ENCODE assay signal across 17 cellular contexts in genomic region chr21:28464095-28464494, GRCh38.
DNase-seq lines count a peak whose midpoint lies in the region; ATAC-seq and TF ChIP-seq lines count a peak whose summit lies in the region.
"Had no signal": no experiment of that assay in that cellular context is flagged by ENCODE, and none has a peak within 500 bp of the region (broad histone marks: within the 10 kb centered on the region; RNA-seq: fewer than 3 reads in every experiment).

No MANE protein-coding gene starts in this region.

- no peak overlapping the region for H3K56ac ChIP-seq in IMR-90 (ENCODE audit: extremely low read depth, insufficient read depth, low read length)

- no peak overlapping the region for H3K4me3 ChIP-seq in IMR-90 (ENCODE audit: insufficient read depth, low read depth, low read length)
- H3K4me3 ChIP-seq in effector memory CD4-positive, alpha-beta T cell (ENCODE audit: insufficient read depth, low read depth, low read length, poor library complexity, severe bottlenecking) = no peak overlapping the region
- H3K4me3 ChIP-seq: A549; BLaER1 treated with 17β-estradiol and CSF1 and Interleukin-3, amounts not matched to agents 10 nM and 100 nM; GM12878 had no signal

- no peaks in the 10 kb centered on the region for H3K4me1 ChIP-seq in IMR-90 (ENCODE audit: control insufficient read depth, insufficient read depth, low read length)
- H3K4me1 ChIP-seq in effector memory CD4-positive, alpha-beta T cell (ENCODE audit: control insufficient read depth, insufficient read depth, low read length, poor library complexity, severe bottlenecking) = no peaks in the 10 kb centered on the region
- H3K4me1 ChIP-seq: A549 had no signal

- no peak overlapping the region for H2BK120ac ChIP-seq in IMR-90 (ENCODE audit: low read depth, low read length)

- no peak for TF ChIP-seq POLR2A in IMR-90 (IDR thresholded peaks at IDR 0.05; ENCODE audit: low read depth, low read length)

- H2BK20ac ChIP-seq in IMR-90 (ENCODE audit: low read depth, low read length) = no peak overlapping the region

- peak overlapping the region; percentile 29; the same call in 1 of the 2 replicates for H3K18ac ChIP-seq in IMR-90 (ENCODE audit: low read depth, low read length)

- H3K27ac Mint-ChIP-seq in mesothelial cell of epicardium = peak overlapping the region; percentile 92
- H3K27ac Mint-ChIP-seq in activated naive CD4-positive, alpha-beta T cell treated with anti-CD3 and anti-CD28 coated beads for 36 hours = no peak overlapping the region
- H3K27ac Mint-ChIP-seq: B cell; CD8-positive, alpha-beta T cell; H9 had no signal

- H3K9me3 ChIP-seq in IMR-90 (ENCODE audit: control insufficient read depth, insufficient read depth, low read length) = no peaks in the 10 kb centered on the region
- no peaks in the 10 kb centered on the region for H3K9me3 ChIP-seq in effector memory CD4-positive, alpha-beta T cell (ENCODE audit: control insufficient read depth, low read length)
- H3K9me3 ChIP-seq: A549; BLaER1 treated with 17β-estradiol and CSF1 and Interleukin-3, amounts not matched to agents 10 nM and 100 nM had no signal

- no peak for TF ChIP-seq RAD21 in IMR-90 (IDR thresholded peaks at IDR 0.05; ENCODE audit: low read length)

- no peaks in the 10 kb centered on the region for H3K36me3 Mint-ChIP-seq in mesothelial cell of epicardium
- H3K36me3 Mint-ChIP-seq in activated naive CD4-positive, alpha-beta T cell treated with anti-CD3 and anti-CD28 coated beads for 36 hours (ENCODE audit: low read depth) = no peaks in the 10 kb centered on the region
- H3K36me3 Mint-ChIP-seq: CD8-positive, alpha-beta T cell had no signal

- no peaks in the 10 kb centered on the region for H3K79me1 ChIP-seq in IMR-90 (ENCODE audit: low read depth in 1 of 2, low read length in 2 of 2)

- POLR2A ChIA-PET in IMR-90 (lab: Charles Lee; ENCODE audit: unreplicated experiment) = no interaction called here

- 0 out of 3 replicates have a peak overlapping the region, but pooled peaks have one; percentile 27 for H2BK15ac ChIP-seq in IMR-90 (ENCODE audit: low read depth, low read length)

- peak; percentile 29 for ATAC-seq in IMR-90 (ENCODE audit: low read depth)
- ATAC-seq: A549; CD8-positive, alpha-beta T cell; GM12878 had no signal

- DNase-seq in AG08395 (ENCODE audit: low spot score) (peak; percentile 13), IMR-90 (no peak), dedifferentiated amniotic fluid mesenchymal stem cell (ENCODE audit: extremely low spot score) (peak; percentile 43), mesothelial cell of epicardium (ENCODE audit: low spot score in 2 of 2, unreplicated experiment in 2 of 2) (no peak), GOT3 (lab: John Stamatoyannopoulos, UW) (no peak)
- no peak for DNase-seq in effector memory CD4-positive, alpha-beta T cell
- no peak for DNase-seq in activated naive CD4-positive, alpha-beta T cell treated with anti-CD3 and anti-CD28 coated beads for 36 hours
- DNase-seq: Calu3; CD8-positive, alpha-beta T cell; DMS79 treated with DMSO at 0.1 percent for 48 hours; GF-D8; H9 had no signal

- H4K8ac ChIP-seq in IMR-90 (ENCODE audit: low read depth in 2 of 2, low read length in 2 of 2) = no peak overlapping the region

- H3K9ac ChIP-seq in IMR-90 (ENCODE audit: low read depth, low read length) = no peak overlapping the region
- H3K9ac ChIP-seq: BLaER1 treated with 17β-estradiol and CSF1 and Interleukin-3, amounts not matched to agents 10 nM and 100 nM had no signal

- no peak overlapping the region for H3K4me2 ChIP-seq in IMR-90 (ENCODE audit: low read depth, low read length)
- H3K4me2 ChIP-seq: A549; BLaER1 treated with 17β-estradiol and CSF1 and Interleukin-3, amounts not matched to agents 10 nM and 100 nM had no signal

- H4K20me1 ChIP-seq in IMR-90 (ENCODE audit: insufficient read depth, low read length) = no peaks in the 10 kb centered on the region
- H4K20me1 ChIP-seq: BLaER1 treated with 17β-estradiol and CSF1 and Interleukin-3, amounts not matched to agents 10 nM and 100 nM had no signal

- no peak overlapping the region for H3K27ac ChIP-seq in IMR-90 (ENCODE audit: insufficient read depth, low read length)
- no peak overlapping the region for H3K27ac ChIP-seq in effector memory CD4-positive, alpha-beta T cell (ENCODE audit: insufficient read depth, low read length, poor library complexity, severe bottlenecking)
- H3K27ac ChIP-seq: 22Rv1; A549; BLaER1 treated with 17β-estradiol and CSF1 and Interleukin-3, amounts not matched to agents 10 nM and 100 nM had no signal

- in situ Hi-C loops in IMR-90 (cut with MboI; ENCODE audit: low sequenced_read_pairs) = no loop called here

- no peak overlapping the region for H2AFZ ChIP-seq in IMR-90 (replicated peaks; ENCODE audit: low read length, poor library complexity)

- no TSS peak for BruUV-seq in IMR-90 (replicated peaks; lab: Mats Ljungman, UMichigan)

- no peak overlapping the region for H3K14ac ChIP-seq in IMR-90 (replicated peaks; ENCODE audit: low read depth, low read length)

- TF ChIP-seq CTCF in IMR-90 (conservative IDR thresholded peaks at IDR 0.05; ENCODE audit: low read depth, low read length) (no peak), mesothelial cell of epicardium (IDR thresholded peaks at IDR 0.05; ENCODE audit: unreplicated experiment) (no peak)

- no peak overlapping the region for H4K5ac ChIP-seq in IMR-90 (ENCODE audit: low read depth, low read length)

- no peak overlapping the region for H2AK5ac ChIP-seq in IMR-90 (ENCODE audit: low read depth, low read length)

- CTCF ChIA-PET in IMR-90 (lab: Yijun Ruan, JAX) = no interaction called here
- CTCF ChIA-PET in activated naive CD4-positive, alpha-beta T cell treated with anti-CD3 and anti-CD28 coated beads for 36 hours (lab: Charles Lee) = no interaction called here

- H3K4ac ChIP-seq in IMR-90 (ENCODE audit: low read depth, low read length) = no peak overlapping the region

- H4K91ac ChIP-seq in IMR-90 (ENCODE audit: insufficient read depth, low read depth, low read length) = no peak overlapping the region

- H3K9me1 ChIP-seq in IMR-90 (ENCODE audit: insufficient read depth, low read length) = no peaks in the 10 kb centered on the region; the same call in 1 of the 2 replicates

- peaks cover 30% of the 10 kb centered on the region for H3K9me3 Mint-ChIP-seq in mesothelial cell of epicardium
- H3K9me3 Mint-ChIP-seq in activated naive CD4-positive, alpha-beta T cell treated with anti-CD3 and anti-CD28 coated beads for 36 hours = no peaks in the 10 kb centered on the region
- H3K9me3 Mint-ChIP-seq: CD8-positive, alpha-beta T cell had no signal

- H3K23ac ChIP-seq in IMR-90 (ENCODE audit: low read depth, low read length) = no peak overlapping the region

- H3K4me3 Mint-ChIP-seq in mesothelial cell of epicardium = no peak overlapping the region
- H3K4me3 Mint-ChIP-seq in activated naive CD4-positive, alpha-beta T cell treated with anti-CD3 and anti-CD28 coated beads for 36 hours = no peak overlapping the region
- H3K4me3 Mint-ChIP-seq: B cell; CD8-positive, alpha-beta T cell; H9 had no signal

- no peaks in the 10 kb centered on the region for H3K36me3 ChIP-seq in IMR-90 (ENCODE audit: control insufficient read depth, insufficient read depth, low read length)
- no peaks in the 10 kb centered on the region for H3K36me3 ChIP-seq in effector memory CD4-positive, alpha-beta T cell (ENCODE audit: control insufficient read depth, insufficient read depth, low read length)
- H3K36me3 ChIP-seq: BLaER1 treated with 17β-estradiol and CSF1 and Interleukin-3, amounts not matched to agents 10 nM and 100 nM had no signal

- no peaks in the 10 kb centered on the region for H3K27me3 ChIP-seq in IMR-90 (ENCODE audit: control insufficient read depth, insufficient read depth, low read length)
- no peaks in the 10 kb centered on the region for H3K27me3 ChIP-seq in effector memory CD4-positive, alpha-beta T cell (replicated peaks; ENCODE audit: control insufficient read depth, insufficient read depth, low read length, poor library complexity, severe bottlenecking)
- H3K27me3 ChIP-seq: BLaER1 treated with 17β-estradiol and CSF1 and Interleukin-3, amounts not matched to agents 10 nM and 100 nM had no signal

- H2BK5ac ChIP-seq in IMR-90 (ENCODE audit: low read depth, low read length, poor library complexity, severe bottlenecking) = no peak overlapping the region

- dilution Hi-C loops in IMR-90 (cut with HindIII; ENCODE audit: low sequenced_read_pairs, unreplicated experiment) = no loop called here

- peaks cover 9% of the 10 kb centered on the region for H3K4me1 Mint-ChIP-seq in mesothelial cell of epicardium
- no peaks in the 10 kb centered on the region for H3K4me1 Mint-ChIP-seq in activated naive CD4-positive, alpha-beta T cell treated with anti-CD3 and anti-CD28 coated beads for 36 hours (ENCODE audit: low read depth)
- H3K4me1 Mint-ChIP-seq: B cell, H9 had no signal

- H3K27me3 Mint-ChIP-seq in mesothelial cell of epicardium (ENCODE audit: low read depth) = no peaks in the 10 kb centered on the region
- H3K27me3 Mint-ChIP-seq in activated naive CD4-positive, alpha-beta T cell treated with anti-CD3 and anti-CD28 coated beads for 36 hours (ENCODE audit: low read depth) = peaks cover 9% of the 10 kb centered on the region

- intact Hi-C loops in IMR-90 (cut with micrococcal nuclease) = no loop called here
- intact Hi-C loops in activated naive CD4-positive, alpha-beta T cell treated with anti-CD3 and anti-CD28 coated beads for 36 hours (cut with micrococcal nuclease) = no loop called here

- H2AK9ac ChIP-seq in IMR-90 (replicated peaks; ENCODE audit: low read depth, low read length, poor library complexity) = no peak overlapping the region

TF ChIP-seq in IMR-90, 13 proteins besides CTCF, POLR2A, EP300 and RAD21:
- TF ChIP-seq MAFK (IDR thresholded peaks at IDR 0.05; ENCODE audit: low read depth, low read length) = no peak
- no peak for TF ChIP-seq USF2 (IDR thresholded peaks at IDR 0.05; ENCODE audit: low read depth, low read length)
- no peak for TF ChIP-seq CHD1 (IDR thresholded peaks at IDR 0.05; ENCODE audit: low read depth, low read length)
- TF ChIP-seq MAZ (IDR thresholded peaks at IDR 0.05; ENCODE audit: borderline replicate concordance, low read depth, low read length) = no peak
- no peak for TF ChIP-seq BHLHE40 (IDR thresholded peaks at IDR 0.05; ENCODE audit: low read depth, low read length)
- no peak for TF ChIP-seq RCOR1 (IDR thresholded peaks at IDR 0.05; ENCODE audit: insufficient replicate concordance, low read length)
- TF ChIP-seq CEBPB (IDR thresholded peaks at IDR 0.05; ENCODE audit: low read depth, low read length) = no peak

Comparison
In these comparisons a context has a peak if more than half of its experiments do, and no peak if none do; other contexts are left out.
1. DNase-seq: peak in AG08395 (single experiment) and dedifferentiated amniotic fluid mesenchymal stem cell (single experiment); none in IMR-90 (single experiment), mesothelial cell of epicardium (0 of 2), GOT3 (single experiment), effector memory CD4-positive, alpha-beta T cell (0 of 3) and activated naive CD4-positive, alpha-beta T cell treated with anti-CD3 and anti-CD28 coated beads for 36 hours (single experiment).